Comparison of ENCODE assay signal across 11 cellular contexts in genomic region chr3:195087321-195087720, GRCh38.
DNase-seq lines count a peak whose midpoint lies in the region; ATAC-seq, FAIRE-seq and TF ChIP-seq lines count a peak whose summit lies in the region.
"Had no signal": no experiment of that assay in that cellular context is flagged by ENCODE, and none has a peak within 500 bp of the region (broad histone marks: within the 10 kb centered on the region; RNA-seq: fewer than 3 reads in every experiment).

No MANE protein-coding gene starts in this region.

- no peak for TF ChIP-seq RAD21 in H1 (IDR thresholded peaks at IDR 0.05 in 1 of 2, conservative IDR thresholded peaks at IDR 0.05 in 1 of 2; ENCODE audit: low read depth in 2 of 2, low read length in 2 of 2)

- H3K27me3 ChIP-seq in H1 (replicated peaks in 1 of 4; ENCODE audit: control insufficient read depth in 3 of 4, extremely low read depth in 1 of 4, insufficient read depth in 3 of 4, low read length in 3 of 4) (no peaks in the 10 kb centered on the region; a peak in 1 of 7 replicates), WERI-Rb-1 (ENCODE audit: insufficient read depth, low read depth, severe bottlenecking) (no peaks in the 10 kb centered on the region), prostate gland (replicated peaks; ENCODE audit: insufficient read depth) (no peaks in the 10 kb centered on the region)
- H3K27me3 ChIP-seq: uterus had no signal

- H2BK12ac ChIP-seq in H1 (ENCODE audit: low read depth, low read length): 0 out of 2 replicates have a peak overlapping the region, but pooled peaks have one; percentile 90

- 45% methylated on average over 6 of the region's 6 CpGs; no CpG with 5 or more reads in 1 of the 2 experiments for WGBS in H1 (ENCODE audit: extremely low coverage in 1 of 2, insufficient coverage in 1 of 2, insufficient read length in 1 of 2, insufficient replicate concordance in 2 of 2, low coverage in 1 of 2, low lambda C conversion rate in 2 of 2, missing lambda C conversion rate in 1 of 2), 2 experiments
- WGBS in prostate gland: 91% methylated on average over 6 of the region's 6 CpGs

- H2BK5ac ChIP-seq in H1 (ENCODE audit: low read depth, low read length): peak overlapping the region; percentile 73; the same call in 1 of the 2 replicates

- H3K4me1 ChIP-seq in H1 (replicated peaks in 1 of 4; ENCODE audit: control insufficient read depth in 3 of 4, insufficient read depth in 4 of 4, low read length in 3 of 4) (peaks cover 0 to 19% (median 12%) of the 10 kb centered on the region in 4 experiments; a peak in 6 of 7 replicates), prostate gland (replicated peaks) (no peaks in the 10 kb centered on the region)
- H3K4me1 ChIP-seq: uterus had no signal

- no peak for ATAC-seq in GM19324 (IDR thresholded peaks at IDR 0.05; ENCODE audit: low FRiP score, unreplicated experiment)
- ATAC-seq: HCT116 had no signal

- peak overlapping the region; percentile 86; the same call in 1 of the 2 replicates for H2BK20ac ChIP-seq in H1 (ENCODE audit: low read length)

- H3K27ac Mint-ChIP-seq in CD14-positive monocyte (peak overlapping the region in 1 of 7 donors; percentile 69), IgD-negative memory B cell (peak overlapping the region in 1 of 3 donors; percentile 62), mesothelial cell of epicardium (peak overlapping the region; percentile 92)

- peaks cover 0 to 2% of the 10 kb centered on the region in 2 experiments; a peak in 1 of 4 replicates for H3K79me2 ChIP-seq in H1 (ENCODE audit: control insufficient read depth in 1 of 2, insufficient read depth in 2 of 2, low read length in 2 of 2)

- intact Hi-C loops in CD14-positive monocyte (cut with micrococcal nuclease) (no loop called here), prostate gland (cut with DNase I) (no loop called here)

- FAIRE-seq in H1 (lab: Jason Lieb, UNC): no peak

- TF ChIP-seq POLR2A in H1 (IDR thresholded peaks at IDR 0.05; ENCODE audit: control extremely low read depth in 1 of 2, low read depth in 2 of 2, low read length in 2 of 2) (no peak), prostate gland (IDR thresholded peaks at IDR 0.05) (no peak)

- H3K4me3 Mint-ChIP-seq in CD14-positive monocyte: peak overlapping the region in 1 of 2 donors; percentile 63
- H3K4me3 Mint-ChIP-seq in IgD-negative memory B cell: peak overlapping the region; percentile 44 to 87 (median 72)
- H3K4me3 Mint-ChIP-seq in mesothelial cell of epicardium: peak overlapping the region; percentile 77

- H3K27ac ChIP-seq in H1 (ENCODE audit: low read depth, low read length): peak overlapping the region; percentile 15; the same call in 1 of the 2 replicates
- no peak overlapping the region for H3K27ac ChIP-seq in WERI-Rb-1
- no peak overlapping the region for H3K27ac ChIP-seq in prostate gland

- no peak overlapping the region for H3K23ac ChIP-seq in H1 (ENCODE audit: insufficient read length)

- H2AFZ ChIP-seq in H1 (ENCODE audit: low read length): no peak overlapping the region; the same call in 1 of the 2 replicates

- TF ChIP-seq CTCF in CD14-positive monocyte (IDR thresholded peaks at IDR 0.05): no peak
- TF ChIP-seq CTCF in H1 (IDR thresholded peaks at IDR 0.05; ENCODE audit: control extremely low read depth in 1 of 3, insufficient read depth in 1 of 3, low read depth in 1 of 3, low read length in 3 of 3): no peak
- no peak for TF ChIP-seq CTCF in mesothelial cell of epicardium (IDR thresholded peaks at IDR 0.05; ENCODE audit: unreplicated experiment)
- TF ChIP-seq CTCF in WERI-Rb-1 (IDR thresholded peaks at IDR 0.05; ENCODE audit: low read depth, low read length): no peak
- no peak for TF ChIP-seq CTCF in prostate gland (IDR thresholded peaks at IDR 0.05)

- peak overlapping the region; percentile 36 for H3K4ac ChIP-seq in H1 (replicated peaks; ENCODE audit: insufficient read length, low read depth, low read length)

- peak overlapping the region; percentile 40 to 59 (median 48); a peak in 7 of 8 replicates for H3K4me3 ChIP-seq in H1 (ENCODE audit: extremely low read depth in 1 of 4, insufficient read depth in 2 of 4, low read depth in 3 of 4, low read length in 4 of 4)
- no peak overlapping the region for H3K4me3 ChIP-seq in WERI-Rb-1 (ENCODE audit: low read depth, low read length)
- no peak overlapping the region for H3K4me3 ChIP-seq in prostate gland

- no peaks in the 10 kb centered on the region for H3K36me3 ChIP-seq in H1 (ENCODE audit: control insufficient read depth in 2 of 4, insufficient read depth in 4 of 4, low read length in 3 of 4)
- no peaks in the 10 kb centered on the region for H3K36me3 ChIP-seq in WERI-Rb-1
- H3K36me3 ChIP-seq in prostate gland: no peaks in the 10 kb centered on the region
- H3K36me3 ChIP-seq: uterus had no signal

- no peaks in the 10 kb centered on the region for H3K9me3 Mint-ChIP-seq in CD14-positive monocyte
- H3K9me3 Mint-ChIP-seq in IgD-negative memory B cell: no peaks in the 10 kb centered on the region
- H3K9me3 Mint-ChIP-seq in mesothelial cell of epicardium: no peaks in the 10 kb centered on the region

- H3K56ac ChIP-seq in H1 (replicated peaks; ENCODE audit: insufficient read length, low read depth, low read length): no peak overlapping the region

- H3K18ac ChIP-seq in H1 (ENCODE audit: extremely low read depth, low read length): peak overlapping the region; percentile 38

- peaks cover 4% of the 10 kb centered on the region for H3K79me1 ChIP-seq in H1 (ENCODE audit: low read depth, low read length)

- TF ChIP-seq EP300 in H1 (IDR thresholded peaks at IDR 0.05; ENCODE audit: borderline replicate concordance in 1 of 2, low read depth in 2 of 2, low read length in 2 of 2): no peak

- H3K4me1 Mint-ChIP-seq in CD14-positive monocyte: peaks cover 15% of the 10 kb centered on the region
- H3K4me1 Mint-ChIP-seq in IgD-negative memory B cell: peaks cover 0 to 4% (median 0%) of the 10 kb centered on the region in 3 donors
- peaks cover 27% of the 10 kb centered on the region for H3K4me1 Mint-ChIP-seq in mesothelial cell of epicardium

- peaks cover 0 to 3% (median 3%) of the 10 kb centered on the region in 3 donors for H3K27me3 Mint-ChIP-seq in CD14-positive monocyte (ENCODE audit: low read depth in 3 of 3)
- H3K27me3 Mint-ChIP-seq in IgD-negative memory B cell: no peaks in the 10 kb centered on the region
- H3K27me3 Mint-ChIP-seq in mesothelial cell of epicardium (ENCODE audit: low read depth): no peaks in the 10 kb centered on the region

- H3K9me3 ChIP-seq in H1 (ENCODE audit: insufficient read depth in 2 of 2, low read depth in 1 of 2, low read length in 1 of 2) (no peaks in the 10 kb centered on the region), WERI-Rb-1 (ENCODE audit: severe bottlenecking) (no peaks in the 10 kb centered on the region), prostate gland (no peaks in the 10 kb centered on the region)
- H3K9me3 ChIP-seq: uterus had no signal

- peak overlapping the region; percentile 29 for H4K91ac ChIP-seq in H1 (replicated peaks; ENCODE audit: insufficient read length, low read length)

- H2BK120ac ChIP-seq in H1 (replicated peaks; ENCODE audit: low read depth, low read length): no peak overlapping the region

- peak overlapping the region; percentile 88; the same call in 1 of the 2 replicates for H2BK15ac ChIP-seq in H1 (ENCODE audit: low read length)

- no peak overlapping the region for H4K5ac ChIP-seq in H1 (ENCODE audit: insufficient read length, low read depth, low read length)

- POLR2A ChIA-PET in H1 (lab: Charles Lee; ENCODE audit: partially characterized antibody): interaction anchor here (0.8 to 2.9 kb wide), 7 partner anchors 10 to 173 kb away, joined by 3 to 9 read pairs (median 4); no protein-coding TSS in a partner anchor

- H3K4me2 ChIP-seq in H1 (ENCODE audit: insufficient read depth in 1 of 2, low read depth in 2 of 2, low read length in 2 of 2): peak overlapping the region; percentile 63 to 74

- peaks cover 4 to 8% of the 10 kb centered on the region in 2 donors for H3K36me3 Mint-ChIP-seq in CD14-positive monocyte
- H3K36me3 Mint-ChIP-seq in IgD-negative memory B cell: no peaks in the 10 kb centered on the region
- H3K36me3 Mint-ChIP-seq in mesothelial cell of epicardium: peaks cover 1% of the 10 kb centered on the region

- H3K9ac ChIP-seq in H1 (replicated peaks in 1 of 4; ENCODE audit: extremely low read depth in 1 of 4, low read depth in 3 of 4, low read length in 3 of 4): peak overlapping the region in 2 of 4 experiments; percentile 38 to 56; a peak in 5 of 7 replicates

- H3K23me2 ChIP-seq in H1 (ENCODE audit: low read depth, low read length): no peaks in the 10 kb centered on the region

- H4K8ac ChIP-seq in H1 (ENCODE audit: extremely low read depth, insufficient read depth, low read length): peak overlapping the region; percentile 76; the same call in 1 of the 2 replicates

- no peaks in the 10 kb centered on the region for H4K20me1 ChIP-seq in H1 (replicated peaks in 1 of 2; ENCODE audit: control insufficient read depth in 1 of 2, insufficient read depth in 2 of 2, low read length in 2 of 2)

- CTCF ChIA-PET in H1 (lab: Charles Lee; ENCODE audit: partially characterized antibody): interaction anchor here (0.7 to 3.2 kb wide), 15 partner anchors 9 to 400 kb away, joined by 3 to 19 read pairs (median 3); no protein-coding TSS in a partner anchor

- H3K14ac ChIP-seq in H1 (ENCODE audit: insufficient read length): no peak overlapping the region

- DNase-seq in CD14-positive monocyte (ENCODE audit: low spot score) (peak; percentile 13), H1 (ENCODE audit: low read depth in 1 of 2, low spot score in 2 of 2) (no peak), mesothelial cell of epicardium (ENCODE audit: low spot score in 2 of 2, unreplicated experiment in 2 of 2) (no peak), WERI-Rb-1 (no peak), prostate gland (ENCODE audit: low spot score) (no peak), NCI-H748 treated with DMSO at 0.1 percent for 48 hours (lab: John Stamatoyannopoulos, UW) (no peak)
- DNase-seq: stimulated activated CD4-positive, alpha-beta T cell treated with anti-CD3 and anti-CD28 coated beads, Interleukin-4, amount 100 ng/mL, for 24 hours; uterus had no signal

- no peak overlapping the region for H2AK5ac ChIP-seq in H1 (ENCODE audit: low read depth, low read length)

TF ChIP-seq in H1, 55 proteins besides CTCF, POLR2A, EP300 and RAD21 (continues in another document):
- no peak for TF ChIP-seq MAFK (IDR thresholded peaks at IDR 0.05; ENCODE audit: low read depth, low read length)
- no peak for TF ChIP-seq NRF1 (IDR thresholded peaks at IDR 0.05; ENCODE audit: low read depth, low read length)
- TF ChIP-seq POLR2AphosphoS5 (IDR thresholded peaks at IDR 0.05; ENCODE audit: low read depth, low read length): no peak
- no peak for TF ChIP-seq CEBPB (IDR thresholded peaks at IDR 0.05; ENCODE audit: low read depth, low read length)
- no peak for TF ChIP-seq CBX5 (IDR thresholded peaks at IDR 0.05; ENCODE audit: low read depth, low read length)
- TF ChIP-seq USF2 (IDR thresholded peaks at IDR 0.05; ENCODE audit: low read length): no peak

Comparison
In these comparisons a context has a peak if more than half of its experiments do, and no peak if none do; other contexts are left out.
1. H3K4me3 ChIP-seq: peak in H1 (4 of 4); none in WERI-Rb-1 (single experiment) and prostate gland (0 of 2).